ENCODE assay signal across 1 cellular context in genomic region chr10:42680267-42680666, GRCh38.
TF ChIP-seq lines count a peak whose summit lies in the region.

No MANE protein-coding gene starts in this region.

TF ChIP-seq in K562, 482 proteins besides CTCF, POLR2A, EP300 and RAD21 (continued from another document):
- TF ChIP-seq ZFP91 (CRISPR knock-in tag; IDR thresholded peaks at IDR 0.05) (no peak), CBX5 (IDR thresholded peaks at IDR 0.05; ENCODE audit: borderline replicate concordance, low read depth) (no peak), NRF1 (conservative IDR thresholded peaks at IDR 0.05 in 1 of 2, IDR thresholded peaks at IDR 0.05 in 1 of 2) (no peak), CBFA2T3 (IDR thresholded peaks at IDR 0.05) (peak; percentile 58; the same call in 1 of the 2 replicates), CHCHD3 (CRISPR knock-in tag; IDR thresholded peaks at IDR 0.05) (no peak), ZBTB43 (CRISPR knock-in tag; IDR thresholded peaks at IDR 0.05) (no peak)
- TF ChIP-seq, protein P1, sequence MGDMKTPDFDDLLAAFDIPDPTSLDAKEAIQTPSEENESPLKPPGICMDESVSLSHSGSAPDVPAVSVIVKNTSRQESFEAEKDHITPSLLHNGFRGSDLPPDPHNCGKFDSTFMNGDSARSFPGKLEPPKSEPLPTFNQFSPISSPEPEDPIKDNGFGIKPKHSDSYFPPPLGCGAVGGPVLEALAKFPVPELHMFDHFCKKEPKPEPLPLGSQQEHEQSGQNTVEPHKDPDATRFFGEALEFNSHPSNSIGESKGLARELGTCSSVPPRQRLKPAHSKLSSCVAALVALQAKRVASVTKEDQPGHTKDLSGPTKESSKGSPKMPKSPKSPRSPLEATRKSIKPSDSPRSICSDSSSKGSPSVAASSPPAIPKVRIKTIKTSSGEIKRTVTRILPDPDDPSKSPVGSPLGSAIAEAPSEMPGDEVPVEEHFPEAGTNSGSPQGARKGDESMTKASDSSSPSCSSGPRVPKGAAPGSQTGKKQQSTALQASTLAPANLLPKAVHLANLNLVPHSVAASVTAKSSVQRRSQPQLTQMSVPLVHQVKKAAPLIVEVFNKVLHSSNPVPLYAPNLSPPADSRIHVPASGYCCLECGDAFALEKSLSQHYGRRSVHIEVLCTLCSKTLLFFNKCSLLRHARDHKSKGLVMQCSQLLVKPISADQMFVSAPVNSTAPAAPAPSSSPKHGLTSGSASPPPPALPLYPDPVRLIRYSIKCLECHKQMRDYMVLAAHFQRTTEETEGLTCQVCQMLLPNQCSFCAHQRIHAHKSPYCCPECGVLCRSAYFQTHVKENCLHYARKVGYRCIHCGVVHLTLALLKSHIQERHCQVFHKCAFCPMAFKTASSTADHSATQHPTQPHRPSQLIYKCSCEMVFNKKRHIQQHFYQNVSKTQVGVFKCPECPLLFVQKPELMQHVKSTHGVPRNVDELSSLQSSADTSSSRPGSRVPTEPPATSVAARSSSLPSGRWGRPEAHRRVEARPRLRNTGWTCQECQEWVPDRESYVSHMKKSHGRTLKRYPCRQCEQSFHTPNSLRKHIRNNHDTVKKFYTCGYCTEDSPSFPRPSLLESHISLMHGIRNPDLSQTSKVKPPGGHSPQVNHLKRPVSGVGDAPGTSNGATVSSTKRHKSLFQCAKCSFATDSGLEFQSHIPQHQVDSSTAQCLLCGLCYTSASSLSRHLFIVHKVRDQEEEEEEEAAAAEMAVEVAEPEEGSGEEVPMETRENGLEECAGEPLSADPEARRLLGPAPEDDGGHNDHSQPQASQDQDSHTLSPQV (IDR thresholded peaks at IDR 0.05): no peak
